In genomic region chr4:169238445-169238844, GRCh38 we compare ENCODE assay signal across 19 cellular contexts. TPM values are rescaled to one million over a fixed set of nuclear protein-coding genes. Genes with fewer than 3 reads are reported as not detected.
DNase-seq lines count a peak whose midpoint lies in the region; ATAC-seq, FAIRE-seq and TF ChIP-seq lines count a peak whose summit lies in the region.
"Had no signal": no experiment of that assay in that cellular context is flagged by ENCODE, and none has a peak within 500 bp of the region (broad histone marks: within the 10 kb centered on the region; RNA-seq: fewer than 3 reads in every experiment).

No MANE protein-coding gene starts in this region.

- H3K9me3 ChIP-seq in astrocyte (ENCODE audit: insufficient read depth, low read depth, low read length) (no peaks in the 10 kb centered on the region), thoracic aorta (no peaks in the 10 kb centered on the region)
- H3K9me3 ChIP-seq: SJCRH30, testis had no signal

- H3K9me3 Mint-ChIP-seq in astrocyte (ENCODE audit: unreplicated experiment), result no peaks in the 10 kb centered on the region
- no peaks in the 10 kb centered on the region for H3K9me3 Mint-ChIP-seq in activated T-cell treated with anti-CD3 and anti-CD28 coated beads, Interleukin-2, amount 50 U/mL, for 4 hours
- H3K9me3 Mint-ChIP-seq: naive thymus-derived CD4-positive, alpha-beta T cell had no signal

- H3K27me3 Mint-ChIP-seq in astrocyte (ENCODE audit: low read depth, unreplicated experiment), result no peaks in the 10 kb centered on the region
- peaks cover 10% of the 10 kb centered on the region for H3K27me3 Mint-ChIP-seq in activated T-cell treated with anti-CD3 and anti-CD28 coated beads, Interleukin-2, amount 50 U/mL, for 4 hours (ENCODE audit: low read depth)

- peaks cover 79% of the 10 kb centered on the region for H4K20me1 ChIP-seq in astrocyte (ENCODE audit: insufficient read depth, low read length)

- no peak overlapping the region for H3K4me3 Mint-ChIP-seq in astrocyte (ENCODE audit: unreplicated experiment)
- H3K4me3 Mint-ChIP-seq in activated T-cell treated with anti-CD3 and anti-CD28 coated beads, Interleukin-2, amount 50 U/mL, for 4 hours, result no peak overlapping the region
- H3K4me3 Mint-ChIP-seq: H9; naive thymus-derived CD4-positive, alpha-beta T cell had no signal

- no peak overlapping the region for H3K4me3 ChIP-seq in astrocyte (ENCODE audit: insufficient read depth, low read depth, low read length)
- no peak overlapping the region for H3K4me3 ChIP-seq in thoracic aorta
- H3K4me3 ChIP-seq: GM12878, SJCRH30, testis had no signal

- FAIRE-seq in astrocyte (lab: Jason Lieb, UNC), result no peak
- FAIRE-seq: D721Med, GM12878, small intestine had no signal

- peak overlapping the region; percentile 37 for H3K4me2 ChIP-seq in astrocyte (ENCODE audit: low read length)

- TF ChIP-seq CTCF in astrocyte (IDR thresholded peaks at IDR 0.05; ENCODE audit: insufficient read depth, low read depth, low read length) (no peak), thoracic aorta (IDR thresholded peaks at IDR 0.05) (no peak)

- H3K27ac ChIP-seq in astrocyte (ENCODE audit: low read depth, low read length), result no peak overlapping the region
- H3K27ac ChIP-seq in thoracic aorta, result peak overlapping the region; percentile 19 to 54
- H3K27ac ChIP-seq: 22Rv1, SJCRH30 had no signal

- no peaks in the 10 kb centered on the region for H3K27me3 ChIP-seq in astrocyte (ENCODE audit: insufficient read depth, low read length)
- no peaks in the 10 kb centered on the region for H3K27me3 ChIP-seq in thoracic aorta (replicated peaks; ENCODE audit: insufficient read depth)
- H3K27me3 ChIP-seq: SJCRH30, testis had no signal

- peaks cover 9% of the 10 kb centered on the region for H3K36me3 Mint-ChIP-seq in astrocyte (ENCODE audit: low read depth, unreplicated experiment)
- no peaks in the 10 kb centered on the region for H3K36me3 Mint-ChIP-seq in activated T-cell treated with anti-CD3 and anti-CD28 coated beads, Interleukin-2, amount 50 U/mL, for 4 hours (ENCODE audit: insufficient read depth)

- H3K36me3 ChIP-seq in astrocyte (ENCODE audit: insufficient read depth, low read length) (no peaks in the 10 kb centered on the region), thoracic aorta (no peaks in the 10 kb centered on the region)
- H3K36me3 ChIP-seq: SJCRH30 had no signal

- peaks cover 21% of the 10 kb centered on the region for H3K4me1 Mint-ChIP-seq in astrocyte (ENCODE audit: low read depth, unreplicated experiment)
- no peaks in the 10 kb centered on the region for H3K4me1 Mint-ChIP-seq in activated T-cell treated with anti-CD3 and anti-CD28 coated beads, Interleukin-2, amount 50 U/mL, for 4 hours (ENCODE audit: low read depth)

- ATAC-seq in thoracic aorta (ENCODE audit: insufficient number of reproducible peaks, low FRiP score, low read depth), result peak; percentile 60
- no peak for ATAC-seq in activated T-cell treated with anti-CD3 and anti-CD28 coated beads, Interleukin-2, amount 50 U/mL, for 4 hours
- ATAC-seq: GM12878; naive thymus-derived CD4-positive, alpha-beta T cell had no signal

- DNase-seq in DMS 273 (lab: John Stamatoyannopoulos, UW; ENCODE audit: unreplicated experiment) (peak; percentile 51), DMS 273 treated with DMSO at 0.1 percent for 48 hours (lab: John Stamatoyannopoulos, UW) (no peak), astrocyte (ENCODE audit: low read depth) (peak; percentile 65), iris pigment epithelial cell (ENCODE audit: low read depth) (peak; percentile 69), thoracic aorta (ENCODE audit: low spot score) (peak; percentile 6), globus pallidus (ENCODE audit: low spot score) (no peak), NCI-H2196 (lab: John Stamatoyannopoulos, UW; ENCODE audit: unreplicated experiment) (no peak)
- no peak for DNase-seq in activated T-cell treated with anti-CD3 and anti-CD28 coated beads, Interleukin-2, amount 50 U/mL, for 4 hours
- DNase-seq: amygdala; H9; naive thymus-derived CD4-positive, alpha-beta T cell; NCI-H1436 treated with DMSO at 0.1 percent for 48 hours; NCI-H82; SJCRH30; small intestine; testis had no signal

- H3K27ac Mint-ChIP-seq in astrocyte (ENCODE audit: unreplicated experiment), result no peak overlapping the region
- H3K27ac Mint-ChIP-seq: H9; naive thymus-derived CD4-positive, alpha-beta T cell had no signal

- H3K79me2 ChIP-seq in astrocyte (ENCODE audit: insufficient read depth, low read length), result peaks cover 99% of the 10 kb centered on the region

- no peak overlapping the region for H3K9ac ChIP-seq in astrocyte (ENCODE audit: low read length)

- H3K4me1 ChIP-seq in astrocyte (ENCODE audit: insufficient read depth, low read length), result peaks cover 32% of the 10 kb centered on the region
- H3K4me1 ChIP-seq in thoracic aorta (ENCODE audit: control insufficient read depth in 1 of 2, low read depth in 2 of 2), result peaks cover 26 to 82% of the 10 kb centered on the region in 2 donors
- H3K4me1 ChIP-seq: SJCRH30 had no signal

- H2AFZ ChIP-seq in astrocyte (ENCODE audit: low read depth, low read length), result no peak overlapping the region

RNA-seq across cellular contexts. Expression of gene SH3RF1, which starts 32.3 kb away (rescaled TPM):
- total RNA-seq in astrocyte, result 20.8 and 25.9 TPM in 2 replicates
- 10 to 100 TPM; 21.9 to 24.6 TPM for total RNA-seq in thoracic aorta
- total RNA-seq in activated T-cell treated with anti-CD3 and anti-CD28 coated beads, Interleukin-2, amount 50 U/mL, for 4 hours, result 1 to 10 TPM in 1 of 3 donors, under 1 TPM in 2; 0.43 to 1.2 (median 0.56) TPM

Comparison
In these comparisons a context has a peak if more than half of its experiments do, and no peak if none do; other contexts are left out.
1. DNase-seq: peak in DMS 273 (single experiment), astrocyte (single experiment), iris pigment epithelial cell (single experiment) and thoracic aorta (single experiment); none in DMS 273 treated with DMSO at 0.1 percent for 48 hours (single experiment), globus pallidus (single experiment), NCI-H2196 (single experiment) and activated T-cell treated with anti-CD3 and anti-CD28 coated beads, Interleukin-2, amount 50 U/mL, for 4 hours (single experiment).